28 cellular contexts compared by ENCODE assay signal in genomic region chr9:22265534-22265933, GRCh38.
"Had no signal": no experiment of that assay in that cellular context is flagged by ENCODE, and none has a peak within 500 bp of the region (broad histone marks: within the 10 kb centered on the region; RNA-seq: fewer than 3 reads in every experiment).

No MANE protein-coding gene starts in this region.

- H3K36me3 ChIP-seq: adrenal gland, ascending aorta, brain microvascular endothelial cell, breast epithelium, cardiac muscle cell had no signal

- H3K4me3 ChIP-seq: adrenal gland, ascending aorta, body of pancreas, breast epithelium, cardiac muscle cell had no signal

- H3K4me1 ChIP-seq: adrenal gland, ascending aorta, body of pancreas, breast epithelium had no signal

- DNase-seq: activated effector memory CD4-positive, alpha-beta T cell treated with anti-CD3 and anti-CD28 coated beads, Interleukin-2, amount 50 U/mL, for 16 hours; activated effector memory CD4-positive, alpha-beta T cell treated with Interleukin-2 at 50 U/mL for 16 hours; activated gamma-delta T cell; activated gamma-delta T cell treated with Interleukin-2 at 50 U/mL for 16 hours; activated naive CD4-positive, alpha-beta T cell; activated naive CD4-positive, alpha-beta T cell treated with anti-CD3 and anti-CD28 coated beads for 36 hours; activated naive CD4-positive, alpha-beta T cell treated with anti-CD3 and anti-CD28 coated beads, Interleukin-2, amount 10 ng/mL, durations not matched to agents 7 days and 5 days; activated naive CD4-positive, alpha-beta T cell treated with anti-CD3 and anti-CD28 coated beads, Interleukin-2, amount 50 U/mL, for 16 hours; activated naive CD4-positive, alpha-beta T cell treated with Interleukin-2 at 50 U/mL for 16 hours; activated naive CD8-positive, alpha-beta T cell treated with anti-CD3 and anti-CD28 coated beads for 36 hours; activated naive CD8-positive, alpha-beta T cell treated with anti-CD3 and anti-CD28 coated beads, Interleukin-2, amount 10 ng/mL, durations not matched to agents 7 days and 5 days; activated naive CD8-positive, alpha-beta T cell treated with anti-CD3 and anti-CD28 coated beads, Interleukin-2, amount 50 U/mL, for 24 hours; activated T-cell treated with anti-CD3 and anti-CD28 coated beads, Interleukin-2, amount 50 U/mL, for 4 hours; activated T-cell treated with anti-CD3 and anti-CD28 coated beads, Interleukin-2, amount 50 U/mL, for 48 hours; activated T-cell treated with anti-CD3 and anti-CD28 coated beads, Interleukin-2, amount 50 U/mL, for 72 hours; adrenal gland; amniotic stem cell; amygdala; anterior cingulate cortex; aorta; body of pancreas; brain microvascular endothelial cell; caudate nucleus; central memory CD4-positive, alpha-beta T cell; cerebellar nuclear complex had no signal

- H3K27ac ChIP-seq: adrenal gland, ascending aorta, body of pancreas, brain microvascular endothelial cell, breast epithelium, cardiac muscle cell had no signal
